26 cellular contexts compared by ENCODE assay signal in the genomic region with DNA sequence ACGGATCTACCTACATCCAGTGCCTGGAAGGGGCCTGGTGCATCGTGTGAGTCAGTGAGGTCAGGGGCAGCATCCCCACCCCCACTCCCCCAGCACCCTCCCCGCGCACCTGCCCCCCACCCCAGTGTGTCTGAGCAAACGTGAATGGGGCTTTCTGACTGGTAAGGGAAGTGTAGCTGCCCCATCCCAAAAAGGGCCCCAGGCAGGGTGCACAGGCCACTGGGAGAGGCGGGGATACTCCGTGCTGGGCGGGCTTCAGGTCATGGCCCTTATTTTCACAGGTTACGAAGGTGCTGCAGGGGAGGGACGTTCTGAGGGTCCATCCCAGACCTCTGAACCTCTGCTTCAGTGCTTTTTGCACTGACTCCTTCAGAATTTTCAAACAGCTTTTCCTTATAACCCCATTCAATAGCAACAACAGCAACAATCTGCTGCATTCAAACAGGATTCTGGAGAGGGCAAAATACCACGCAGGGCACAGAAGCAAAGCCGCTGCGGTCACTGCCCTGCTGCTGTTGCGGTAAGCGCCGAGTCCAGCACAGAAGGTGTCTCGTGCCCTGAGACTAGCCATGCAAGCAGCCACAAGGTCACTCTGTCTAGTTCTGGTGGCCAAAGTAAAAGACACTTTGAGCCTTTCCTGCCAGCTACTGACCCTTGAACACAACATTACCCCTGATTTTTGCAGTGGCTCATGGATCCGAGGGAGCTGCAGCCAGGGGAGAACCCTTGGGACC. TPM values are rescaled to one million over a fixed set of nuclear protein-coding genes. Genes with fewer than 3 reads are reported as not detected.
DNase-seq lines count a peak whose midpoint lies in the region; ATAC-seq and TF ChIP-seq lines count a peak whose summit lies in the region.
"Had no signal": no experiment of that assay in that cellular context is flagged by ENCODE, and none has a peak within 500 bp of the region (broad histone marks: within the 10 kb centered on the region; RNA-seq: fewer than 3 reads in every experiment).

No MANE protein-coding gene starts in this region.

- peak; percentile 11 for DNase-seq in activated T-cell treated with anti-CD3 and anti-CD28 coated beads, Interleukin-2, amount 50 U/mL, for 1 hour
- DNase-seq in activated T-cell treated with anti-CD3 and anti-CD28 coated beads, Interleukin-2, amount 50 U/mL, for 4 hours = no peak
- peak; percentile 8 for DNase-seq in CD14-positive monocyte (ENCODE audit: low spot score)
- DNase-seq in posterior vena cava (ENCODE audit: low spot score) = peak; percentile 65
- no peak for DNase-seq in T1000 (lab: John Stamatoyannopoulos, UW)
- DNase-seq: 8988T; AML-193; C1 segment of cervical spinal cord; Calu3; GOT3; HCEC 1CT; KG1; NCI-H1092; NCI-H1436; NCI-H187 treated with DMSO at 0.1 percent for 48 hours; NCI-H2227 treated with DMSO at 0.1 percent for 48 hours; NCI-H510A; NCI-H774; NK-92 treated with Interleukin-12 subunit alpha and Interleukin-12 subunit beta, amount 100 ng/mL, for 24 hours had no signal

- H3K27me3 Mint-ChIP-seq in activated T-cell treated with anti-CD3 and anti-CD28 coated beads, Interleukin-2, amount 50 U/mL, for 4 hours (ENCODE audit: low read depth) = peaks cover 46% of the 10 kb centered on the region
- peaks cover 31 to 51% (median 42%) of the 10 kb centered on the region in 3 donors for H3K27me3 Mint-ChIP-seq in CD14-positive monocyte (ENCODE audit: low read depth in 3 of 3)

- H3K4me1 Mint-ChIP-seq in activated T-cell treated with anti-CD3 and anti-CD28 coated beads, Interleukin-2, amount 50 U/mL, for 4 hours (ENCODE audit: low read depth) = peaks cover 8% of the 10 kb centered on the region
- peaks cover 8% of the 10 kb centered on the region for H3K4me1 Mint-ChIP-seq in CD14-positive monocyte

- H3K4me3 Mint-ChIP-seq in activated T-cell treated with anti-CD3 and anti-CD28 coated beads, Interleukin-2, amount 50 U/mL, for 4 hours = no peak overlapping the region
- H3K4me3 Mint-ChIP-seq in CD14-positive monocyte = peak overlapping the region in 1 of 2 donors; percentile 85

- TF ChIP-seq CTCF in CD14-positive monocyte (IDR thresholded peaks at IDR 0.05) = no peak

- ATAC-seq in activated T-cell treated with anti-CD3 and anti-CD28 coated beads, Interleukin-2, amount 50 U/mL, for 4 hours = no peak
- ATAC-seq in HG02623 (IDR thresholded peaks at IDR 0.05; ENCODE audit: unreplicated experiment) (no peak), HG02870 (IDR thresholded peaks at IDR 0.05; ENCODE audit: unreplicated experiment) (no peak)
- ATAC-seq: Panc1 had no signal

- peaks cover 22% of the 10 kb centered on the region for H3K9me3 ChIP-seq in iPS-18c (ENCODE audit: control insufficient read depth, insufficient read depth, low read length)

- peak overlapping the region; percentile 24; the same call in 1 of the 2 replicates for H3K4me3 ChIP-seq in iPS-18c (ENCODE audit: insufficient read depth, low read depth, low read length)
- H3K4me3 ChIP-seq: SJSA1 had no signal

- H3K9me3 Mint-ChIP-seq in activated T-cell treated with anti-CD3 and anti-CD28 coated beads, Interleukin-2, amount 50 U/mL, for 4 hours = peaks cover 15% of the 10 kb centered on the region
- peaks cover 20 to 53% (median 37%) of the 10 kb centered on the region in 7 donors for H3K9me3 Mint-ChIP-seq in CD14-positive monocyte

- H3K27ac Mint-ChIP-seq in CD14-positive monocyte = no peak overlapping the region
- H3K27ac Mint-ChIP-seq: CD8-positive, alpha-beta memory T cell had no signal

- peaks cover 5% of the 10 kb centered on the region for H3K36me3 Mint-ChIP-seq in activated T-cell treated with anti-CD3 and anti-CD28 coated beads, Interleukin-2, amount 50 U/mL, for 4 hours (ENCODE audit: insufficient read depth)
- H3K36me3 Mint-ChIP-seq in CD14-positive monocyte = no peaks in the 10 kb centered on the region

- intact Hi-C loops in CD14-positive monocyte (cut with micrococcal nuclease) (no loop called here), posterior vena cava (cut with DNase I) (no loop called here)

RNA-seq across cellular contexts. Expression of gene TTC34, which starts 10.3 kb away (rescaled TPM):
- total RNA-seq in activated T-cell treated with anti-CD3 and anti-CD28 coated beads, Interleukin-2, amount 50 U/mL, for 4 hours = under 1 TPM; 0.56 to 0.82 (median 0.60) TPM
- polyA plus RNA-seq in CD14-positive monocyte = under 1 TPM in 1 of 2 donors, not detected in 1; 0.03 TPM
- under 1 TPM; 0.24 to 0.46 TPM for total RNA-seq in posterior vena cava
- total RNA-seq: Daoy had no signal

Comparison
In these comparisons a context has a peak if more than half of its experiments do, and no peak if none do; other contexts are left out.
1. DNase-seq: peak in activated T-cell treated with anti-CD3 and anti-CD28 coated beads, Interleukin-2, amount 50 U/mL, for 1 hour (single experiment), CD14-positive monocyte (single experiment) and posterior vena cava (single experiment); none in activated T-cell treated with anti-CD3 and anti-CD28 coated beads, Interleukin-2, amount 50 U/mL, for 4 hours (single experiment) and T1000 (single experiment).